29 cellular contexts compared by ENCODE assay signal in the genomic region with DNA sequence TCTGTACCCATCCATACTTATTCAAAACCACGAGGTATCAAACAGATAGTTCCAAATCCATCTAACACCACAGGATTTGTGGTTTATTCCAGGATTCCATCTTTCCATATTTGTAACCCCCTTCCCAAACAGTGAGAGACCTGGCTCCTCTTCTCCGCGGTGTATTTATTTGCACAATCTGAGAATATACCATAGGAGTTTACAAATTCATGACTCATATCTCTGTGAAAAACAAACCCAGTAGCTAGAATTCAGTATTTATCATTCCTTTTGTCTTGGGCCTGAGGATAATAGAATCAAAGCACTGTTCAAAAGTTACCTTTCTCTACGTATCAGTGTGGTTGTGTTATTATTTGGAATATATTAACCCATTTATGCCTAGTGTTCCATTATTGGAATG.
"Had no signal": no experiment of that assay in that cellular context is flagged by ENCODE, and none has a peak within 500 bp of the region (broad histone marks: within the 10 kb centered on the region; RNA-seq: fewer than 3 reads in every experiment).

No MANE protein-coding gene starts in this region.

- H3K4me1 ChIP-seq: esophagus muscularis mucosa, foreskin keratinocyte, gastrocnemius medialis, heart left ventricle had no signal

- H3K36me3 ChIP-seq: WERI-Rb-1 had no signal

- DNase-seq: activated B cell treated with CpG ODN at 0.5 μM for 24 hours; activated CD4-positive, alpha-beta T cell treated with anti-CD3 and anti-CD28 coated beads for 48 hours; activated CD4-positive, alpha-beta T cell treated with anti-CD3 and anti-CD28 coated beads, Interleukin-2, amount 50 U/mL, for 1 hour; activated CD4-positive, alpha-beta T cell treated with anti-CD3 and anti-CD28 coated beads, Interleukin-2, amount 50 U/mL, for 48 hours; activated CD8-positive, alpha-beta memory T cell treated with anti-CD3 and anti-CD28 coated beads for 24 hours; activated CD8-positive, alpha-beta T cell treated with anti-CD3 and anti-CD28 coated beads for 36 hours; activated effector memory CD4-positive, alpha-beta T cell treated with Interleukin-2 at 50 U/mL for 16 hours; activated gamma-delta T cell treated with Interleukin-2 at 50 U/mL for 16 hours; activated naive CD4-positive, alpha-beta T cell treated with anti-CD3 and anti-CD28 coated beads, Interleukin-2, amount 50 U/mL, for 16 hours; activated naive CD4-positive, alpha-beta T cell treated with Interleukin-2 at 50 U/mL for 16 hours; activated T-cell treated with anti-CD3 and anti-CD28 coated beads, Interleukin-2, amount 50 U/mL, for 4 hours; amniotic stem cell; anterior cingulate cortex; brain microvascular endothelial cell; cortex of kidney; dermis blood vessel endothelial cell; effector CD4-positive, alpha-beta T cell; effector memory CD8-positive, alpha-beta T cell; erythroblast; foreskin keratinocyte; gastrocnemius medialis; glutamatergic neuron; heart left ventricle; T-helper 17 cell; T1000; WERI-Rb-1 had no signal

- H3K27ac ChIP-seq: brain microvascular endothelial cell, esophagus muscularis mucosa, foreskin keratinocyte, gastrocnemius medialis, heart left ventricle, WERI-Rb-1 had no signal

- H3K4me3 ChIP-seq: esophagus muscularis mucosa, gastrocnemius medialis, heart left ventricle had no signal

- ATAC-seq: activated CD4-positive, CD25-positive, alpha-beta regulatory T cell treated with anti-CD3 and anti-CD28 coated beads, Interleukin-2, amount 50 U/mL, for 24 hours; activated CD8-positive, alpha-beta T cell treated with anti-CD3 and anti-CD28 coated beads for 36 hours; activated T-cell treated with anti-CD3 and anti-CD28 coated beads, Interleukin-2, amount 50 U/mL, for 4 hours; activated T-helper 17 cell treated with anti-CD3 and anti-CD28 coated beads, Interleukin-2, amount 50 U/mL, for 72 hours; effector memory CD8-positive, alpha-beta T cell; gastrocnemius medialis; heart left ventricle; T-helper 17 cell had no signal

- H3K27me3 ChIP-seq: brain microvascular endothelial cell, esophagus muscularis mucosa, foreskin keratinocyte, gastrocnemius medialis, heart left ventricle had no signal

- H3K9me3 ChIP-seq: esophagus muscularis mucosa, gastrocnemius medialis, heart left ventricle had no signal
